3 cellular contexts compared by ENCODE assay signal in genomic region chr17:38746004-38746892, GRCh38.
A peak's percentile ranks its signal among the peaks of the same experiment; 100 is the strongest.
TF ChIP-seq lines count a peak whose summit lies in the region.

No MANE protein-coding gene starts in this region.

TF ChIP-seq in SK-N-SH, 30 proteins besides CTCF, POLR2A, EP300 and RAD21:
- TF ChIP-seq IRF3 (IDR thresholded peaks at IDR 0.05; ENCODE audit: low read depth, low read length), result no peak
- peak; percentile 51; the same call in 1 of the 2 replicates for TF ChIP-seq USF1 (IDR thresholded peaks at IDR 0.05; ENCODE audit: borderline replicate concordance, low read depth)

TF ChIP-seq in SK-N-SH treated with all-trans-retinoic acid at 6 μM for 48 hours, 23 proteins besides CTCF, POLR2A, EP300 and RAD21 (continued from another document):
- TF ChIP-seq TSHZ2 (CRISPR knock-in tag; IDR thresholded peaks at IDR 0.05) (no peak), TOX (CRISPR knock-in tag; IDR thresholded peaks at IDR 0.05; ENCODE audit: borderline replicate concordance) (no peak), PPARA (CRISPR knock-in tag; IDR thresholded peaks at IDR 0.05; ENCODE audit: borderline replicate concordance) (no peak), CSRNP3 (CRISPR knock-in tag; IDR thresholded peaks at IDR 0.05) (no peak)
TF ChIP-seq in SK-N-SH treated with all-trans-retinoic acid at 6 μM for 48 hours: peak in this region for 0.

TF ChIP-seq in WTC11, 78 proteins besides CTCF, POLR2A, EP300 and RAD21 (continued from another document):
- TF ChIP-seq GRHL2 (CRISPR knock-in tag; IDR thresholded peaks at IDR 0.05; ENCODE audit: insufficient replicate concordance, severe bottlenecking), result no peak
- TF ChIP-seq MXD4 (CRISPR knock-in tag; IDR thresholded peaks at IDR 0.05; ENCODE audit: borderline replicate concordance), result no peak
- no peak for TF ChIP-seq RELA (CRISPR knock-in tag; IDR thresholded peaks at IDR 0.05; ENCODE audit: borderline replicate concordance)
- TF ChIP-seq E2F1 (CRISPR knock-in tag; IDR thresholded peaks at IDR 0.05), result no peak
- TF ChIP-seq ZNF138 (CRISPR knock-in tag; conservative IDR thresholded peaks at IDR 0.05), result no peak
